Comparison of ENCODE assay signal across 16 cellular contexts in genomic region chr11:67434395-67434881, GRCh38. TPM values are rescaled to one million over a fixed set of nuclear protein-coding genes. Genes with fewer than 3 reads are reported as not detected.
DNase-seq lines count a peak whose midpoint lies in the region; ATAC-seq, FAIRE-seq and TF ChIP-seq lines count a peak whose summit lies in the region.
"Had no signal": no experiment of that assay in that cellular context is flagged by ENCODE, and none has a peak within 500 bp of the region (broad histone marks: within the 10 kb centered on the region; RNA-seq: fewer than 3 reads in every experiment).

No MANE protein-coding gene starts in this region.

- H3K27me3 Mint-ChIP-seq in activated CD4-positive, alpha-beta memory T cell treated with anti-CD3 and anti-CD28 coated beads for 36 hours: no peaks in the 10 kb centered on the region
- H3K27me3 Mint-ChIP-seq in immature natural killer cell (ENCODE audit: low read depth in 3 of 3): peaks cover 5 to 26% (median 26%) of the 10 kb centered on the region in 3 donors
- H3K27me3 Mint-ChIP-seq: progenitor cell of endocrine pancreas had no signal

- peak overlapping the region; percentile 49 for H3K4me3 Mint-ChIP-seq in activated CD4-positive, alpha-beta memory T cell treated with anti-CD3 and anti-CD28 coated beads for 36 hours
- peak overlapping the region; percentile 64 to 98 (median 77) for H3K4me3 Mint-ChIP-seq in immature natural killer cell

- peaks cover 56% of the 10 kb centered on the region for H3K36me3 Mint-ChIP-seq in activated CD4-positive, alpha-beta memory T cell treated with anti-CD3 and anti-CD28 coated beads for 36 hours
- H3K36me3 Mint-ChIP-seq in immature natural killer cell: peaks cover 5 to 16% (median 11%) of the 10 kb centered on the region in 3 donors

- H3K36me3 ChIP-seq in BLaER1 treated with 17β-estradiol and CSF1 and Interleukin-3, amounts not matched to agents 10 nM and 100 nM: peaks cover 63 to 84% (median 68%) of the 10 kb centered on the region in 11 experiments

- no peaks in the 10 kb centered on the region for H3K9me3 ChIP-seq in BLaER1 treated with 17β-estradiol and CSF1 and Interleukin-3, amounts not matched to agents 10 nM and 100 nM (replicated peaks in 1 of 11)

- peak overlapping the region; percentile 88 to 99 (median 98) for H3K4me2 ChIP-seq in BLaER1 treated with 17β-estradiol and CSF1 and Interleukin-3, amounts not matched to agents 10 nM and 100 nM

- peak overlapping the region; percentile 14 to 94 (median 83); a peak in 19 of 22 replicates for H3K9ac ChIP-seq in BLaER1 treated with 17β-estradiol and CSF1 and Interleukin-3, amounts not matched to agents 10 nM and 100 nM

- H3K4me3 ChIP-seq in BLaER1 treated with 17β-estradiol and CSF1 and Interleukin-3, amounts not matched to agents 10 nM and 100 nM: 0 out of 20 replicates have a peak overlapping the region, but pooled peaks of 1 of the 10 experiments have one; percentile 80
- H3K4me3 ChIP-seq: dorsolateral prefrontal cortex had no signal

- CTCF ChIA-PET in activated CD4-positive, alpha-beta memory T cell treated with anti-CD3 and anti-CD28 coated beads for 36 hours (lab: Charles Lee): no interaction called here

- no peak for ATAC-seq in left ventricle myocardium superior
- ATAC-seq: SK-N-SH treated with all-trans-retinoic acid at 6 μM for 48 hours had no signal

- peak; percentile 77 for FAIRE-seq in GM12891 (lab: Jason Lieb, UNC)
- FAIRE-seq: astrocyte had no signal

- DNase-seq in GM12891 (ENCODE audit: insufficient read length, low spot score): no peak
- DNase-seq in activated CD4-positive, alpha-beta memory T cell treated with anti-CD3 and anti-CD28 coated beads for 36 hours: peak; percentile 65
- DNase-seq in immature natural killer cell: peak in 1 of 3 donors; percentile 38
- no peak for DNase-seq in AG08396 (ENCODE audit: low spot score)
- no peak for DNase-seq in NCI-H1694 treated with DMSO at 0.1 percent for 48 hours (lab: John Stamatoyannopoulos, UW)
- DNase-seq in left ventricle myocardium superior: no peak
- DNase-seq in putamen (ENCODE audit: low spot score): no peak
- DNase-seq: activated CD4-positive, alpha-beta T cell treated with anti-CD3 and anti-CD28 coated beads, Interleukin-2, amount 50 U/mL, for 4 hours; dorsolateral prefrontal cortex; NK-92 treated with Interleukin-12 subunit alpha and Interleukin-12 subunit beta, amount 100 ng/mL, for 24 hours had no signal

- H3K27ac Mint-ChIP-seq in activated CD4-positive, alpha-beta memory T cell treated with anti-CD3 and anti-CD28 coated beads for 36 hours: peak overlapping the region; percentile 81
- peak overlapping the region; percentile 70 to 97 (median 88) for H3K27ac Mint-ChIP-seq in immature natural killer cell
- H3K27ac Mint-ChIP-seq: progenitor cell of endocrine pancreas had no signal

- H3K27ac ChIP-seq in BLaER1 treated with 17β-estradiol and CSF1 and Interleukin-3, amounts not matched to agents 10 nM and 100 nM: peak overlapping the region in 9 of 11 experiments; percentile 52 to 97 (median 89); a peak in 14 of 22 replicates
- H3K27ac ChIP-seq: dorsolateral prefrontal cortex had no signal

- H3K4me1 ChIP-seq in BLaER1 treated with 17β-estradiol and CSF1 and Interleukin-3, amounts not matched to agents 10 nM and 100 nM: peaks cover 60 to 94% (median 82%) of the 10 kb centered on the region in 10 experiments

- peaks cover 51% of the 10 kb centered on the region for H3K4me1 Mint-ChIP-seq in activated CD4-positive, alpha-beta memory T cell treated with anti-CD3 and anti-CD28 coated beads for 36 hours (ENCODE audit: low read depth)
- peaks cover 62 to 68% of the 10 kb centered on the region in 2 donors for H3K4me1 Mint-ChIP-seq in immature natural killer cell

- no peaks in the 10 kb centered on the region for H3K9me3 Mint-ChIP-seq in activated CD4-positive, alpha-beta memory T cell treated with anti-CD3 and anti-CD28 coated beads for 36 hours
- no peaks in the 10 kb centered on the region for H3K9me3 Mint-ChIP-seq in immature natural killer cell

- peak; percentile 65; the same call in 1 of the 2 replicates for TF ChIP-seq POLR2A in GM12891 (IDR thresholded peaks at IDR 0.05; ENCODE audit: low read depth, low read length)

- H4K20me1 ChIP-seq in BLaER1 treated with 17β-estradiol and CSF1 and Interleukin-3, amounts not matched to agents 10 nM and 100 nM: peaks cover 16 to 81% (median 53%) of the 10 kb centered on the region in 11 experiments; a peak in 21 of 22 replicates

- intact Hi-C loops in activated CD4-positive, alpha-beta memory T cell treated with anti-CD3 and anti-CD28 coated beads for 36 hours (cut with micrococcal nuclease): loop anchor here (1.0 kb wide), 1 partner anchor 81 kb away; the partner anchor contains the start of gene POLD4
- intact Hi-C loops in left ventricle myocardium superior (cut with micrococcal nuclease): no loop called here

- POLR2A ChIA-PET in activated CD4-positive, alpha-beta memory T cell treated with anti-CD3 and anti-CD28 coated beads for 36 hours (lab: Charles Lee): interaction anchor here (1.0 to 6.8 kb wide), 3 partner anchors 34 to 52 kb away, joined by 3 to 67 read pairs (median 3); partner anchors contain the start of gene AIP

- no peaks in the 10 kb centered on the region for H3K27me3 ChIP-seq in BLaER1 treated with 17β-estradiol and CSF1 and Interleukin-3, amounts not matched to agents 10 nM and 100 nM
- H3K27me3 ChIP-seq: dorsolateral prefrontal cortex had no signal

TF ChIP-seq in GM12891, 5 proteins besides CTCF, POLR2A, EP300 and RAD21:
- TF ChIP-seq PAX5 (IDR thresholded peaks at IDR 0.05; ENCODE audit: insufficient read depth, low read length, severe bottlenecking): no peak
- TF ChIP-seq TAF1 (IDR thresholded peaks at IDR 0.05; ENCODE audit: low read depth, low read length): no peak
- TF ChIP-seq SPI1 (IDR thresholded peaks at IDR 0.05; ENCODE audit: low read depth, low read length): no peak
- TF ChIP-seq POLR2AphosphoS5 (IDR thresholded peaks at IDR 0.05; ENCODE audit: low read depth, low read length): peak; percentile 97
- peak; percentile 87 for TF ChIP-seq POU2F2 (IDR thresholded peaks at IDR 0.05; ENCODE audit: low read depth, low read length)

RNA-seq across cellular contexts. Expression of gene PTPRCAP, which starts 3.0 kb away (rescaled TPM):
- polyA plus RNA-seq in GM12891 (2012; ENCODE audit: low read depth, missing spikeins): 179 TPM
- total RNA-seq in activated CD4-positive, alpha-beta memory T cell treated with anti-CD3 and anti-CD28 coated beads for 36 hours: 10 to 100 TPM; 93.5 to 97.4 TPM
- polyA plus RNA-seq in immature natural killer cell: 1,000 to 10,000 TPM; 1,315 to 1,354 (median 1,351) TPM
- 2.0 TPM for total RNA-seq in left ventricle myocardium superior

RNA-seq across cellular contexts. Expression of gene RPS6KB2, which starts 6.1 kb away (rescaled TPM):
- polyA plus RNA-seq in GM12891 (2012; ENCODE audit: low read depth, missing spikeins): 38.0 TPM
- total RNA-seq in activated CD4-positive, alpha-beta memory T cell treated with anti-CD3 and anti-CD28 coated beads for 36 hours: 10 to 100 TPM; 57.4 to 57.5 TPM
- 10 to 100 TPM; 71.5 to 96.5 (median 74.9) TPM for polyA plus RNA-seq in immature natural killer cell
- total RNA-seq in left ventricle myocardium superior: 25.1 TPM

RNA-seq across cellular contexts. Expression of gene CORO1B, which starts 8.8 kb away (rescaled TPM):
- polyA plus RNA-seq in GM12891 (2012; ENCODE audit: low read depth, missing spikeins): 25.2 TPM
- total RNA-seq in activated CD4-positive, alpha-beta memory T cell treated with anti-CD3 and anti-CD28 coated beads for 36 hours: 100 to 1,000 TPM; 345 to 358 TPM
- polyA plus RNA-seq in immature natural killer cell: 10 to 100 TPM in 1 of 3 donors, 1 to 10 TPM in 2; 7.1 to 10.3 (median 9.2) TPM
- total RNA-seq in left ventricle myocardium superior: 23.2 TPM

RNA-seq across cellular contexts. Expression of gene GPR152, which starts 18.1 kb away (rescaled TPM):
- not detected for polyA plus RNA-seq in GM12891 (2012; ENCODE audit: low read depth, missing spikeins)
- total RNA-seq in activated CD4-positive, alpha-beta memory T cell treated with anti-CD3 and anti-CD28 coated beads for 36 hours: not detected
- polyA plus RNA-seq in immature natural killer cell: 1 to 10 TPM in 1 of 3 donors, under 1 TPM in 1, not detected in 1; 0.23 to 2.5 TPM
- total RNA-seq in left ventricle myocardium superior: not detected
- total RNA-seq: astrocyte, mesenteric fat pad, progenitor cell of endocrine pancreas had no signal
- polyA plus RNA-seq: BJ had no signal

RNA-seq across cellular contexts. Expression of gene CARNS1, which starts 19.0 kb away (rescaled TPM):
- polyA plus RNA-seq in GM12891 (2012; ENCODE audit: low read depth, missing spikeins): 0.23 TPM
- 1 to 10 TPM; 2.3 to 3.3 TPM for total RNA-seq in activated CD4-positive, alpha-beta memory T cell treated with anti-CD3 and anti-CD28 coated beads for 36 hours
- polyA plus RNA-seq in immature natural killer cell: 1 to 10 TPM; 1.9 to 3.4 (median 2.7) TPM
- 18.0 TPM for total RNA-seq in left ventricle myocardium superior

Comparison
In these comparisons a context has a peak if more than half of its experiments do, and no peak if none do; other contexts are left out.
1. RNA of gene PTPRCAP, which starts 3.0 kb away (total RNA-seq): 93.5 to 97.4 TPM in activated CD4-positive, alpha-beta memory T cell treated with anti-CD3 and anti-CD28 coated beads for 36 hours; 2.0 TPM in left ventricle myocardium superior (single experiment); every median in the first group is over 10 times any median in the second.
2. RNA of gene CORO1B, which starts 8.8 kb away (total RNA-seq): 345 to 358 TPM in activated CD4-positive, alpha-beta memory T cell treated with anti-CD3 and anti-CD28 coated beads for 36 hours; 23.2 TPM in left ventricle myocardium superior (single experiment); every median in the first group is over 10 times any median in the second.